In the genomic region with DNA sequence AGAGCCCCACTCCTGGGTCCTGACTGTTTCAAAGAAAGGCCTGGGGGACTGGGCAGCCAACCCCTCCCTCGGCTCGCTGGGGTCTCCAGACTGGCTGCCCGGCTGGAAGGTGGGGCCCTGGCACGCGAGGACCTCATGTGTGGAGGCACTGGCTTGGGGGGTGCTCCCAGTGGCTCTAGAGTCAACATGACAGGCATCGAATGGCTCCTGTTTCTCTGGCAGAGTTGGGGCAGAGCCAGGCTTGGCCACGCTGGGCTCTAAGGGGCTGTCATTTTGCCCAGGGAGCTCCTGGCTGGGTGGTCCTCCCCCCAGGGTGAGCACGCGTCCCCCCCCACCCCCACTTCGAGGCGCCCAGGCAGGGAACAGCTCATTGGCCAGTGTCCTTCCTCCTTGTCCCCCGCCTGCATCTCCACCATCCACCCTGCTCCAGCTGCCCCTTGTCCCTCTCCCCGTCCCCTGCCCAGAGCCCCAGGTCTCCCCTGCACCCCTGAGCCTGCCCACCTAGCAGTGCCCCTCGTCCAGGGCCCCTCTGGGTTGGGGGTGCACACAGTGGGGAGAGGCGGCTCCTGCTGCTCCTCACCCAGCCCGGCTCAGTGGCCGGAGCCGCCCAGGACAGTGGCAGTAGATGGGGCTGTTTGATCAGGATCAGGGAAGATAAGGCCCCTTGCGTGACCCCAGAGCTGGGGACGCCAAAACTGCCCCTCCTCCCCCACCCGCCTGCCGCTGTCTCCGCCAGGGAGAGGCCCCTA, we compare ENCODE assay signal across 19 cellular contexts. TPM values are rescaled to one million over a fixed set of nuclear protein-coding genes. Genes with fewer than 3 reads are reported as not detected.
"Had no signal": no experiment of that assay in that cellular context is flagged by ENCODE, and none has a peak within 500 bp of the region (broad histone marks: within the 10 kb centered on the region; RNA-seq: fewer than 3 reads in every experiment).

No MANE protein-coding gene starts in this region.

- DNase-seq: activated CD4-positive, alpha-beta T cell treated with anti-CD3 and anti-CD28 coated beads, Interleukin-2, amount 50 U/mL, for 4 hours; activated gamma-delta T cell; activated T-cell treated with anti-CD3 and anti-CD28 coated beads, Interleukin-2, amount 50 U/mL, for 72 hours; cortex of kidney; hypothalamus; islet precursor cell; stimulated activated CD4-positive, alpha-beta T cell treated with anti-CD3 and anti-CD28 coated beads, Interleukin-4, amount 100 ng/mL, for 24 hours; stomach; trophoblast cell had no signal

- ATAC-seq: natural killer cell treated with Interleukin-12 subunit alpha and Interleukin-12 subunit beta and Interleukin-15 and Interleukin-18, amount 100 ng/mL, for 72 hours; sciatic nerve; stimulated activated effector memory CD8-positive, alpha-beta T cell treated with anti-CD3 and anti-CD28 coated beads, Interleukin-12 subunit alpha, Interleukin-12 subunit beta, amount 100 ng/mL, for 72 hours had no signal

- H3K27ac ChIP-seq: ascending aorta, stomach had no signal

- H3K4me2 ChIP-seq: smooth muscle cell had no signal

- H3K36me3 ChIP-seq: ascending aorta, stomach had no signal

- H3K9me3 ChIP-seq: ascending aorta, stomach had no signal

- H3K4me3 ChIP-seq: ascending aorta, lung, smooth muscle cell, stomach had no signal

- FAIRE-seq: endometrium, frontal cortex had no signal

RNA-seq across cellular contexts. Expression of gene GCGR, which starts 2.7 kb away (rescaled TPM):
- total RNA-seq: activated CD8-positive, alpha-beta memory T cell treated with anti-CD3 and anti-CD28 coated beads for 36 hours; ascending aorta; frontal cortex; natural killer cell treated with Interleukin-12 subunit alpha and Interleukin-12 subunit beta and Interleukin-15 and Interleukin-18, amount 100 ng/mL, for 72 hours; smooth muscle cell; temporal lobe had no signal
- polyA plus RNA-seq: smooth muscle cell had no signal

RNA-seq across cellular contexts. Expression of gene PPP1R27, which starts 28.2 kb away (rescaled TPM):
- total RNA-seq: activated CD8-positive, alpha-beta memory T cell treated with anti-CD3 and anti-CD28 coated beads for 36 hours; activated T-cell treated with anti-CD3 and anti-CD28 coated beads, Interleukin-2, amount 50 U/mL, for 72 hours; ascending aorta; frontal cortex; lung; natural killer cell treated with Interleukin-12 subunit alpha and Interleukin-12 subunit beta and Interleukin-15 and Interleukin-18, amount 100 ng/mL, for 72 hours; sciatic nerve; stomach; temporal lobe had no signal
